ENCODE assay signal across 2 cellular contexts in genomic region chr1:1205769-1206375, GRCh38.
TF ChIP-seq lines count a peak whose summit lies in the region.

No MANE protein-coding gene starts in this region.

TF ChIP-seq in HCT116, 20 proteins besides CTCF, POLR2A, EP300 and RAD21:
- TF ChIP-seq SRF (IDR thresholded peaks at IDR 0.05; ENCODE audit: low read depth) (no peak), JUND (IDR thresholded peaks at IDR 0.05) (no peak), EZH2 (IDR thresholded peaks at IDR 0.05) (no peak), ZBTB33 (IDR thresholded peaks at IDR 0.05; ENCODE audit: extremely low read depth, insufficient replicate concordance, low read length) (no peak), MAX (IDR thresholded peaks at IDR 0.05) (no peak), ZFX (IDR thresholded peaks at IDR 0.05) (no peak), YY1 (IDR thresholded peaks at IDR 0.05; ENCODE audit: extremely low read depth, insufficient replicate concordance, low read depth, low read length) (no peak), FOSL1 (IDR thresholded peaks at IDR 0.05; ENCODE audit: low read depth) (no peak), ATF3 (IDR thresholded peaks at IDR 0.05) (no peak), CBX3 (IDR thresholded peaks at IDR 0.05; ENCODE audit: low read depth) (no peak), SP1 (IDR thresholded peaks at IDR 0.05; ENCODE audit: low read depth) (no peak), POLR2AphosphoS5 (IDR thresholded peaks at IDR 0.05; ENCODE audit: low read depth, low read length) (no peak), ELF1 (IDR thresholded peaks at IDR 0.05; ENCODE audit: borderline replicate concordance, low read depth) (no peak), EGR1 (IDR thresholded peaks at IDR 0.05; ENCODE audit: low read depth) (no peak), EZH2phosphoT487 (IDR thresholded peaks at IDR 0.05; ENCODE audit: borderline replicate concordance) (no peak), REST (IDR thresholded peaks at IDR 0.05; ENCODE audit: low read depth) (no peak), TCF7L2 (IDR thresholded peaks at IDR 0.05; ENCODE audit: borderline replicate concordance, extremely low read depth, insufficient read depth, insufficient read length) (no peak), SIN3A (IDR thresholded peaks at IDR 0.05; ENCODE audit: low read depth) (no peak)

TF ChIP-seq in GM12878, 131 proteins besides CTCF, POLR2A, EP300 and RAD21:
- TF ChIP-seq SP1 (IDR thresholded peaks at IDR 0.05; ENCODE audit: low read depth, low read length) (no peak), LARP7 (IDR thresholded peaks at IDR 0.05) (no peak), E2F8 (IDR thresholded peaks at IDR 0.05; ENCODE audit: low read depth, partially characterized antibody) (no peak), BRCA1 (IDR thresholded peaks at IDR 0.05; ENCODE audit: low read depth, low read length) (no peak), MLLT1 (IDR thresholded peaks at IDR 0.05) (no peak), BHLHE40 (IDR thresholded peaks at IDR 0.05; ENCODE audit: borderline replicate concordance in 1 of 2, low read depth in 2 of 2, low read length in 1 of 2) (no peak)
